ENCODE assay signal across 14 cellular contexts in genomic region chr6:5315883-5316282, GRCh38. TPM values are rescaled to one million over a fixed set of nuclear protein-coding genes. Genes with fewer than 3 reads are reported as not detected.
DNase-seq lines count a peak whose midpoint lies in the region; TF ChIP-seq lines count a peak whose summit lies in the region.
"Had no signal": no experiment of that assay in that cellular context is flagged by ENCODE, and none has a peak within 500 bp of the region (broad histone marks: within the 10 kb centered on the region; RNA-seq: fewer than 3 reads in every experiment).

No MANE protein-coding gene starts in this region.

- DNase-seq in BJ (ENCODE audit: low read depth) (peak; percentile 15), NCI-H446 treated with DMSO at 0.1 percent for 48 hours (lab: John Stamatoyannopoulos, UW) (peak; percentile 28), fibroblast of villous mesenchyme (ENCODE audit: low read depth) (peak; percentile 40), pons (ENCODE audit: low spot score) (peak; percentile 12), Peyer's patch (no peak), NCI-H345 treated with DMSO at 0.1 percent for 48 hours (lab: John Stamatoyannopoulos, UW; ENCODE audit: unreplicated experiment) (no peak), NCI-H510A treated with DMSO at 0.1 percent for 48 hours (lab: John Stamatoyannopoulos, UW) (no peak)
- no peak for DNase-seq in activated CD4-positive, CD25-positive, alpha-beta regulatory T cell treated with anti-CD3 and anti-CD28 coated beads, Interleukin-2, amount 50 U/mL, for 72 hours
- DNase-seq: activated gamma-delta T cell treated with Interleukin-2 at 50 U/mL for 16 hours; occipital lobe; stimulated activated naive CD8-positive, alpha-beta T cell treated with anti-CD3 and anti-CD28 coated beads, Interleukin-15, Interleukin-2, amounts not matched to agents 100 U/mL and 50 U/mL, for 24 hours; upper lobe of left lung; WERI-Rb-1 had no signal

- H3K36me3 ChIP-seq in BJ (ENCODE audit: control insufficient read depth, insufficient read depth, low read length): no peaks in the 10 kb centered on the region
- no peaks in the 10 kb centered on the region for H3K36me3 ChIP-seq in Peyer's patch
- H3K36me3 ChIP-seq: upper lobe of left lung, WERI-Rb-1 had no signal

- no peaks in the 10 kb centered on the region for H3K9me3 ChIP-seq in Peyer's patch
- H3K9me3 ChIP-seq: upper lobe of left lung had no signal

- no peak for TF ChIP-seq CTCF in BJ (IDR thresholded peaks at IDR 0.05; ENCODE audit: insufficient read depth, low read depth, low read length)
- no peak for TF ChIP-seq CTCF in fibroblast of villous mesenchyme (IDR thresholded peaks at IDR 0.05; ENCODE audit: insufficient read depth, low read depth, low read length)
- no peak for TF ChIP-seq CTCF in Peyer's patch (IDR thresholded peaks at IDR 0.05)

- H3K27ac ChIP-seq in Peyer's patch: no peak overlapping the region
- H3K27ac ChIP-seq: C4-2B, upper lobe of left lung, WERI-Rb-1 had no signal

- CTCF ChIA-PET in BJ (lab: Yijun Ruan, JAX): no interaction called here

- H3K27me3 ChIP-seq in BJ (ENCODE audit: control insufficient read depth, insufficient read depth, low read length): no peaks in the 10 kb centered on the region
- H3K27me3 ChIP-seq in Peyer's patch: no peaks in the 10 kb centered on the region
- H3K27me3 ChIP-seq: upper lobe of left lung had no signal

- POLR2A ChIA-PET in BJ (lab: Charles Lee): no interaction called here

- TF ChIP-seq POLR2A in Peyer's patch (IDR thresholded peaks at IDR 0.05): no peak

- H3K4me1 ChIP-seq in Peyer's patch: no peaks in the 10 kb centered on the region
- H3K4me1 ChIP-seq: upper lobe of left lung had no signal

- no peak overlapping the region for H3K4me3 ChIP-seq in BJ (ENCODE audit: low read depth, low read length)
- H3K4me3 ChIP-seq in fibroblast of villous mesenchyme (ENCODE audit: low read depth, low read length): no peak overlapping the region
- H3K4me3 ChIP-seq in Peyer's patch: no peak overlapping the region
- H3K4me3 ChIP-seq: upper lobe of left lung had no signal

RNA-seq across cellular contexts. Expression of gene FARS2, which starts 54.6 kb away (rescaled TPM):
- polyA plus RNA-seq in BJ (2011; rRNA removed): 15.6 and 17.9 TPM in 2 replicates
- polyA minus RNA-seq in BJ (2011; rRNA and poly(A)+ RNA removed): 27.2 and 38.7 TPM in 2 replicates
- total RNA-seq in fibroblast of villous mesenchyme: 23.2 and 29.8 TPM in 2 replicates
- total RNA-seq in Peyer's patch: 10 to 100 TPM in 3 of 4 donors, 1 to 10 TPM in 1; 9.5 to 42.1 (median 17.1) TPM

RNA-seq across cellular contexts. Expression of gene LYRM4, which starts 55.1 kb away (rescaled TPM):
- polyA plus RNA-seq in BJ (2011; rRNA removed): 29.0 and 39.2 TPM in 2 replicates
- polyA minus RNA-seq in BJ (2011; rRNA and poly(A)+ RNA removed): 10.0 and 13.6 TPM in 2 replicates
- total RNA-seq in fibroblast of villous mesenchyme (9.0 and 13.4 TPM in 2 replicates), Peyer's patch (10 to 100 TPM in 1 of 4 donors, 1 to 10 TPM in 3; 6.3 to 13.7 (median 7.8) TPM)

Comparison
In these comparisons a context has a peak if more than half of its experiments do, and no peak if none do; other contexts are left out.
1. DNase-seq: peak in BJ (single experiment), NCI-H446 treated with DMSO at 0.1 percent for 48 hours (single experiment), fibroblast of villous mesenchyme (single experiment) and pons (single experiment); none in activated CD4-positive, CD25-positive, alpha-beta regulatory T cell treated with anti-CD3 and anti-CD28 coated beads, Interleukin-2, amount 50 U/mL, for 72 hours (single experiment), Peyer's patch (0 of 3), NCI-H345 treated with DMSO at 0.1 percent for 48 hours (single experiment) and NCI-H510A treated with DMSO at 0.1 percent for 48 hours (single experiment).